22 cellular contexts compared by ENCODE assay signal in genomic region chr13:101523154-101523669, GRCh38.
A peak's percentile ranks its signal among the peaks of the same experiment; 100 is the strongest.
DNase-seq lines count a peak whose midpoint lies in the region; ATAC-seq and TF ChIP-seq lines count a peak whose summit lies in the region.
"Had no signal": no experiment of that assay in that cellular context is flagged by ENCODE, and none has a peak within 500 bp of the region (broad histone marks: within the 10 kb centered on the region; RNA-seq: fewer than 3 reads in every experiment).

No MANE protein-coding gene starts in this region.

- DNase-seq in HFFc6 (no peak), T-helper 17 cell (no peak), mesenchymal stem cell (no peak), substantia nigra (lab: John Stamatoyannopoulos, UW) (no peak), kidney glomerular epithelial cell (lab: John Stamatoyannopoulos, UW) (no peak), KG1 (lab: John Stamatoyannopoulos, UW) (no peak)
- DNase-seq: activated CD4-positive, alpha-beta T cell treated with anti-CD3 and anti-CD28 coated beads for 48 hours; activated CD8-positive, alpha-beta memory T cell treated with anti-CD3 and anti-CD28 coated beads for 24 hours; activated effector memory CD4-positive, alpha-beta T cell treated with Interleukin-2 at 50 U/mL for 16 hours; activated naive CD8-positive, alpha-beta T cell treated with anti-CD3 and anti-CD28 coated beads for 36 hours; CD4-positive, CD25-positive, alpha-beta regulatory T cell; NCI-H2029; stimulated activated CD4-positive, alpha-beta T cell treated with anti-CD3 and anti-CD28 coated beads, Interleukin-4, amount 100 ng/mL, for 4 hours; stimulated activated naive B cell treated with anti-CD40 and anti-IgM and Interleukin-4, amounts not matched to agents 10 μg/mL and 1 μg/mL and 100 μg/mL, for 72 hours had no signal

- no peaks in the 10 kb centered on the region for H3K9me3 Mint-ChIP-seq in HFFc6
- H3K9me3 Mint-ChIP-seq: activated naive CD8-positive, alpha-beta T cell treated with anti-CD3 and anti-CD28 coated beads for 36 hours; IgD-negative memory B cell; nephron; stimulated activated naive B cell treated with anti-CD40 and anti-IgM and Interleukin-4, amounts not matched to agents 10 μg/mL and 1 μg/mL and 100 μg/mL, for 72 hours had no signal

- no peak overlapping the region for H2BK5ac ChIP-seq in mesenchymal stem cell (ENCODE audit: low read depth, low read length, poor library complexity, severe bottlenecking)

- no peak overlapping the region for H2BK12ac ChIP-seq in mesenchymal stem cell (ENCODE audit: low read length in 2 of 2)

- ATAC-seq in T-helper 17 cell, result no peak
- no peak for ATAC-seq in HG03432 (IDR thresholded peaks at IDR 0.05; ENCODE audit: unreplicated experiment)
- no peak for ATAC-seq in HG02981 (IDR thresholded peaks at IDR 0.05; ENCODE audit: unreplicated experiment)
- ATAC-seq: stimulated activated naive B cell treated with anti-CD40 and anti-IgM and Interleukin-4, amounts not matched to agents 10 μg/mL and 1 μg/mL and 100 μg/mL, for 72 hours had no signal

- H3K27ac Mint-ChIP-seq in HFFc6 (peak overlapping the region; percentile 72), T-helper 17 cell (peak overlapping the region; percentile 72)
- H3K27ac Mint-ChIP-seq: activated naive CD8-positive, alpha-beta T cell treated with anti-CD3 and anti-CD28 coated beads for 36 hours; CD4-positive, CD25-positive, alpha-beta regulatory T cell; IgD-negative memory B cell; nephron; stimulated activated naive B cell treated with anti-CD40 and anti-IgM and Interleukin-4, amounts not matched to agents 10 μg/mL and 1 μg/mL and 100 μg/mL, for 72 hours had no signal

- H3K27me3 Mint-ChIP-seq in HFFc6 (ENCODE audit: insufficient read depth), result peaks cover 4% of the 10 kb centered on the region; the same call in 1 of the 2 replicates
- H3K27me3 Mint-ChIP-seq in T-helper 17 cell, result no peaks in the 10 kb centered on the region
- H3K27me3 Mint-ChIP-seq: activated naive CD8-positive, alpha-beta T cell treated with anti-CD3 and anti-CD28 coated beads for 36 hours; CD4-positive, CD25-positive, alpha-beta regulatory T cell; IgD-negative memory B cell; stimulated activated naive B cell treated with anti-CD40 and anti-IgM and Interleukin-4, amounts not matched to agents 10 μg/mL and 1 μg/mL and 100 μg/mL, for 72 hours had no signal

- H3K4me3 Mint-ChIP-seq in HFFc6 (peak overlapping the region; percentile 7; the same call in 1 of the 2 replicates), T-helper 17 cell (no peak overlapping the region)
- H3K4me3 Mint-ChIP-seq: activated naive CD8-positive, alpha-beta T cell treated with anti-CD3 and anti-CD28 coated beads for 36 hours; CD4-positive, CD25-positive, alpha-beta regulatory T cell; IgD-negative memory B cell; nephron; stimulated activated naive B cell treated with anti-CD40 and anti-IgM and Interleukin-4, amounts not matched to agents 10 μg/mL and 1 μg/mL and 100 μg/mL, for 72 hours had no signal

- H4K8ac ChIP-seq in mesenchymal stem cell (ENCODE audit: low read length), result no peak overlapping the region

- H3K4me2 ChIP-seq in mesenchymal stem cell (ENCODE audit: low read length, poor library complexity, severe bottlenecking), result no peak overlapping the region

- H3K36me3 Mint-ChIP-seq in HFFc6 (ENCODE audit: low read depth), result peaks cover 31% of the 10 kb centered on the region; the same call in 1 of the 2 replicates
- no peaks in the 10 kb centered on the region for H3K36me3 Mint-ChIP-seq in T-helper 17 cell (ENCODE audit: low read depth)
- H3K36me3 Mint-ChIP-seq: activated naive CD8-positive, alpha-beta T cell treated with anti-CD3 and anti-CD28 coated beads for 36 hours; CD4-positive, CD25-positive, alpha-beta regulatory T cell; IgD-negative memory B cell; stimulated activated naive B cell treated with anti-CD40 and anti-IgM and Interleukin-4, amounts not matched to agents 10 μg/mL and 1 μg/mL and 100 μg/mL, for 72 hours had no signal

- H3K4me1 Mint-ChIP-seq in HFFc6 (ENCODE audit: low read depth) (peaks cover 60% of the 10 kb centered on the region), T-helper 17 cell (peaks cover 19% of the 10 kb centered on the region)
- H3K4me1 Mint-ChIP-seq: IgD-negative memory B cell; nephron; stimulated activated naive B cell treated with anti-CD40 and anti-IgM and Interleukin-4, amounts not matched to agents 10 μg/mL and 1 μg/mL and 100 μg/mL, for 72 hours had no signal

- no peak overlapping the region for H3K18ac ChIP-seq in mesenchymal stem cell (ENCODE audit: low read depth in 1 of 2, low read length in 2 of 2)

- H3K4me1 ChIP-seq in mesenchymal stem cell (ENCODE audit: control insufficient read depth, insufficient read depth, low read depth, low read length), result peaks cover 2% of the 10 kb centered on the region
- H3K4me1 ChIP-seq: parathyroid adenoma, right atrium auricular region had no signal

- H3K23ac ChIP-seq in mesenchymal stem cell (ENCODE audit: low read length in 2 of 2), result no peak overlapping the region

- no peak overlapping the region for H3K14ac ChIP-seq in mesenchymal stem cell (ENCODE audit: low read length in 2 of 2)

- no peaks in the 10 kb centered on the region for H3K79me1 ChIP-seq in mesenchymal stem cell (replicated peaks; ENCODE audit: low read length, poor library complexity, severe bottlenecking)

- peak overlapping the region in 1 of 2 experiments; percentile 5 for H3K4me3 ChIP-seq in mesenchymal stem cell (ENCODE audit: insufficient read depth in 1 of 2, low read depth in 1 of 2, low read length in 2 of 2)
- H3K4me3 ChIP-seq: GM12878, right atrium auricular region had no signal

- no peaks in the 10 kb centered on the region for H3K36me3 ChIP-seq in mesenchymal stem cell (ENCODE audit: control insufficient read depth in 1 of 2, insufficient read depth in 2 of 2, low read depth in 1 of 2, low read length in 2 of 2)
- H3K36me3 ChIP-seq: right atrium auricular region had no signal

- H3K9ac ChIP-seq in mesenchymal stem cell (ENCODE audit: low read length), result peak overlapping the region; percentile 13
- H3K9ac ChIP-seq: parathyroid adenoma had no signal

- 67% methylated on average over 3 of the region's 5 CpGs for WGBS in mesenchymal stem cell

- H3K9me3 ChIP-seq in T-helper 17 cell (ENCODE audit: control insufficient read depth, low read length, poor library complexity, severe bottlenecking) (no peaks in the 10 kb centered on the region), mesenchymal stem cell (ENCODE audit: control insufficient read depth, low read length) (no peaks in the 10 kb centered on the region)
- H3K9me3 ChIP-seq: right atrium auricular region had no signal

- H4K91ac ChIP-seq in mesenchymal stem cell (ENCODE audit: low read length), result no peak overlapping the region

- no peak overlapping the region for H3K4ac ChIP-seq in mesenchymal stem cell (ENCODE audit: low read depth in 1 of 2, low read length in 2 of 2)

- H3K27ac ChIP-seq in mesenchymal stem cell (ENCODE audit: low read length, poor library complexity, severe bottlenecking) (no peak overlapping the region), substantia nigra (ENCODE audit: low read depth, low read length, poor library complexity, severe bottlenecking) (peak overlapping the region; percentile 45)
- H3K27ac ChIP-seq: parathyroid adenoma, VCaP had no signal

- TF ChIP-seq CTCF in HFFc6 (IDR thresholded peaks at IDR 0.05), result no peak

- no peak overlapping the region for H2AK5ac ChIP-seq in mesenchymal stem cell (ENCODE audit: low read length, severe bottlenecking)

- no peaks in the 10 kb centered on the region for H3K27me3 ChIP-seq in mesenchymal stem cell (ENCODE audit: control insufficient read depth in 1 of 2, insufficient read depth in 1 of 2, low read length in 2 of 2)
- H3K27me3 ChIP-seq: right atrium auricular region had no signal

- no peak overlapping the region for H2AFZ ChIP-seq in mesenchymal stem cell (ENCODE audit: low read depth, low read length)
- H2AFZ ChIP-seq: parathyroid adenoma had no signal

- no peak overlapping the region for H2BK120ac ChIP-seq in mesenchymal stem cell (ENCODE audit: low read depth, low read length)

- no peak overlapping the region for H2BK15ac ChIP-seq in mesenchymal stem cell (ENCODE audit: low read depth, poor library complexity, severe bottlenecking)
